In the genomic region with DNA sequence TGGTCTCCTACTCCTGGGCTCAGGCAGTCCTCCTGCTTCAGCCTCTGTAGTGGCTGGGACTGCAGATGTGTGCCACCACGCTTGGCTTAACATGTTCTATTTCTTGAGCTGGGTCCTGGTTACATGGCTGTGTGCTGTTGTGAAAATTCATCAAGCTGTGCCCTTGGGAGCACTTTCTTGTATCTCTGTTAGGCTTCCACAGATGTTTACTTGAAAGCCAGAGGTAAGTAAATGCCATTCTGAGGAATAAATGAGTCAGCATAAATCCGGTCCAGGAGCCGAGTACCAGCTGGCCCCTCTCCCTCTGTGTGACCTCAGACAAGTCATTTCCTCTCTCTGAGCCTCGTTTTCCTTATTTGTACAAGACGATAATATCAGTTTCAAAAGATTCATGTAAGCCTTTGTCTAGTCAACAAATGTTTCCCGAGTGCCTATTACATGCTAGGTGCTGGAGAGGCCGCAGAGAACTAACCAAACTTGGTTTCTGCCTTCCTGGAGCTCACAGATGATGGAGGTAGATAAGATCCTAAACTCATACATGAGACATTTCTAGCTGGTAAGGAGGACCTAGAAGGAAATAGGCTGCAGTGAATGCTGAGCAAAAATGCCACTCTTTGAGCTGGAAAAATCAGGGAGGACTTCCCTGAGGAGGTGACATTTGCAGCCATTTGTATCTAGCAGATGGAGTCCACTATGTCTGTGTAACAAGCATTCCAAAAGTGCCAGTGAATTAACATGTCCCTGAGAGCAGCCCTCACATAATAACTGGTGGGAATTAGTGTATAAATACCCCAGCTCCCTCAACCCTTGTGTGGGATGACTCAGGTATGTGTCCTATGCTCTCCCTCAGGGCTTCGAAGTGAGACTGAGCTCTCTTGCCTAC, we compare ENCODE assay signal across 9 cellular contexts. TPM values are rescaled to one million over a fixed set of nuclear protein-coding genes. Genes with fewer than 3 reads are reported as not detected.
DNase-seq lines count a peak whose midpoint lies in the region; ATAC-seq, FAIRE-seq and TF ChIP-seq lines count a peak whose summit lies in the region.
"Had no signal": no experiment of that assay in that cellular context is flagged by ENCODE, and none has a peak within 500 bp of the region (broad histone marks: within the 10 kb centered on the region; RNA-seq: fewer than 3 reads in every experiment).

No MANE protein-coding gene starts in this region.

- no peak for TF ChIP-seq EP300 in A549 (IDR thresholded peaks at IDR 0.05)

- ATAC-seq in A549 (peak in 1 of 2 experiments; percentile 42; a peak in 2 of 6 replicates), GM19395 (IDR thresholded peaks at IDR 0.05; ENCODE audit: unreplicated experiment) (peak; percentile 56), gastrocnemius medialis (no peak), Right ventricle myocardium superior (ENCODE audit: poor library complexity) (no peak)
- ATAC-seq in naive thymus-derived CD8-positive, alpha-beta T cell: peak in 1 of 2 donors; percentile 16

- TF ChIP-seq POLR2A in A549 (IDR thresholded peaks at IDR 0.05; ENCODE audit: low read length) (no peak), gastrocnemius medialis (IDR thresholded peaks at IDR 0.05) (no peak)

- peak overlapping the region in 1 of 2 experiments; percentile 70; a peak in 3 of 6 replicates for H3K27ac ChIP-seq in A549
- no peak overlapping the region for H3K27ac ChIP-seq in gastrocnemius medialis

- TF ChIP-seq CTCF in A549 (IDR thresholded peaks at IDR 0.05): no peak
- no peak for TF ChIP-seq CTCF in gastrocnemius medialis (IDR thresholded peaks at IDR 0.05 in 4 of 5, conservative IDR thresholded peaks at IDR 0.05 in 1 of 5)

- H3K4me3 Mint-ChIP-seq in naive thymus-derived CD8-positive, alpha-beta T cell: peak overlapping the region in 9 of 10 donors; percentile 61 to 85 (median 71)

- H3K9me3 ChIP-seq in A549: no peaks in the 10 kb centered on the region
- H3K9me3 ChIP-seq in gastrocnemius medialis: no peaks in the 10 kb centered on the region

- H3K27me3 Mint-ChIP-seq in naive thymus-derived CD8-positive, alpha-beta T cell: no peaks in the 10 kb centered on the region

- peak overlapping the region; percentile 55 to 94 (median 90) for H3K27ac Mint-ChIP-seq in naive thymus-derived CD8-positive, alpha-beta T cell

- intact Hi-C loops in gastrocnemius medialis (cut with DNase I; ENCODE audit: low total_unique reads): no loop called here
- intact Hi-C loops in Right ventricle myocardium superior (cut with DNase I): no loop called here

- H3K4me2 ChIP-seq in A549: peak overlapping the region; percentile 45

- DNase-seq in A549 (ENCODE audit: low read depth in 1 of 2, low spot score in 1 of 2) (peak in 1 of 2 experiments; percentile 55), KBM-7 (peak; percentile 87), NCI-H524 treated with DMSO at 0.1 percent for 48 hours (lab: John Stamatoyannopoulos, UW) (no peak), gastrocnemius medialis (no peak), Right ventricle myocardium superior (no peak)
- DNase-seq in activated CD8-positive, alpha-beta memory T cell treated with anti-CD3 and anti-CD28 coated beads for 24 hours: peak; percentile 72
- peak in 2 of 10 donors; percentile 27 to 31 for DNase-seq in naive thymus-derived CD8-positive, alpha-beta T cell

- H3K4me3 ChIP-seq in A549: no peak overlapping the region
- H3K4me3 ChIP-seq in gastrocnemius medialis: no peak overlapping the region

- no peaks in the 10 kb centered on the region for H3K9me3 Mint-ChIP-seq in naive thymus-derived CD8-positive, alpha-beta T cell

- H3K36me3 ChIP-seq in gastrocnemius medialis: no peaks in the 10 kb centered on the region

- H3K36me3 Mint-ChIP-seq in naive thymus-derived CD8-positive, alpha-beta T cell: peaks cover 0 to 12% (median 4%) of the 10 kb centered on the region in 3 donors

- CTCF ChIA-PET in A549 (lab: Yijun Ruan, JAX): interaction anchor here (1.4 kb wide), 1 partner anchor 48 kb away, joined by 5 read pairs; the partner anchor contains the start of gene AKAP8L

- peaks cover 33 to 41% (median 39%) of the 10 kb centered on the region in 3 donors for H3K27me3 ChIP-seq in gastrocnemius medialis

- in situ Hi-C loops in KBM-7 (cut with MboI; ENCODE audit: low pct_unique_long_range_greater_than_20kb, low sequenced_read_pairs): no loop called here
- in situ Hi-C loops in gastrocnemius medialis (cut with MboI; ENCODE audit: low sequenced_read_pairs in 4 of 4): loop anchor here in 2 of 4 donors (10.0 to 25.0 kb wide), 2 partner anchors 88 to 95 kb away; no protein-coding TSS in a partner anchor

- H3K4me1 Mint-ChIP-seq in naive thymus-derived CD8-positive, alpha-beta T cell: peaks cover 36 to 74% (median 67%) of the 10 kb centered on the region in 4 donors

- 35% methylated on average over 8 of the region's 8 CpGs for WGBS in A549 (ENCODE audit: missing lambda C conversion rate)

- FAIRE-seq in A549 (lab: Jason Lieb, UNC): no peak

- H3K4me1 ChIP-seq in A549 (peaks cover 12% of the 10 kb centered on the region), gastrocnemius medialis (no peaks in the 10 kb centered on the region)

- TF ChIP-seq RAD21 in A549 (conservative IDR thresholded peaks at IDR 0.05 in 1 of 2, IDR thresholded peaks at IDR 0.05 in 1 of 2): no peak

- POLR2A ChIA-PET in A549 (lab: Yijun Ruan, JAX): no interaction called here
- POLR2A ChIA-PET in naive thymus-derived CD8-positive, alpha-beta T cell (lab: Charles Lee): interaction anchor here (0.5 to 6.4 kb wide), 14 partner anchors 9 to 193 kb away, joined by 3 to 69 read pairs (median 6); partner anchors contain the start of genes AKAP8L and BRD4

TF ChIP-seq in A549, 52 proteins besides CTCF, POLR2A, EP300 and RAD21 (continues in another document):
- TF ChIP-seq MAFK (IDR thresholded peaks at IDR 0.05; ENCODE audit: partially characterized antibody) (peak; percentile 95), KDM1A (IDR thresholded peaks at IDR 0.05; ENCODE audit: low read depth) (0 out of 2 replicates have a peak, but pooled peaks have one; percentile 47), BHLHE40 (IDR thresholded peaks at IDR 0.05; ENCODE audit: low read depth, low read length) (no peak), ZNF302 (CRISPR knock-in tag; IDR thresholded peaks at IDR 0.05) (no peak), MYC (IDR thresholded peaks at IDR 0.05; ENCODE audit: borderline replicate concordance, low read length) (no peak), ZC3H11A (IDR thresholded peaks at IDR 0.05) (no peak), ZFP36 (IDR thresholded peaks at IDR 0.05; ENCODE audit: borderline replicate concordance, partially characterized antibody) (peak; percentile 98)

RNA-seq across cellular contexts. Expression of gene RASAL3, which starts 2.7 kb away (rescaled TPM):
- polyA plus RNA-seq in A549 (2011; rRNA removed) (0.03 TPM in 1 of 2 replicates, not detected in the other), A549 (2017; fragmentation: RNase III; extraction: RNeasy Plus Mini Kit Qiagen cat#74134 plus additional on column Dnase treatment) (not detected in 3 replicates)
- polyA plus RNA-seq in A549 (2012; cell fraction: cytosol; rRNA removed): 0.03 and 0.26 TPM in 2 replicates
- 0.05 TPM in 2 replicates for polyA plus RNA-seq in A549 (2012; cell fraction: nucleus; rRNA removed)
- 0.12 TPM in 1 of 2 replicates, not detected in the other for polyA minus RNA-seq in A549 (2011; rRNA and poly(A)+ RNA removed)
- total RNA-seq in naive thymus-derived CD8-positive, alpha-beta T cell: 100 to 1,000 TPM; 218 TPM
- polyA plus RNA-seq in naive thymus-derived CD8-positive, alpha-beta T cell: 100 to 1,000 TPM in 1 of 3 donors, 10 to 100 TPM in 2; 50.5 to 159 (median 98.9) TPM
- total RNA-seq in gastrocnemius medialis (1 to 10 TPM in 1 of 4 donors, under 1 TPM in 2, not detected in 1; 0.36 to 1.6 (median 0.38) TPM), Right ventricle myocardium superior (0.65 TPM)

RNA-seq across cellular contexts. Expression of gene PGLYRP2, which starts 12.2 kb away (rescaled TPM):
- polyA plus RNA-seq in A549 (2011; rRNA removed) (not detected in 2 replicates), A549 (2017; fragmentation: RNase III; extraction: RNeasy Plus Mini Kit Qiagen cat#74134 plus additional on column Dnase treatment) (not detected in 3 replicates)
- polyA plus RNA-seq in A549 (2012; cell fraction: cytosol; rRNA removed): not detected in 2 replicates
- polyA plus RNA-seq in A549 (2012; cell fraction: nucleus; rRNA removed): not detected in 2 replicates
- not detected in 2 replicates for polyA minus RNA-seq in A549 (2011; rRNA and poly(A)+ RNA removed)
- total RNA-seq in naive thymus-derived CD8-positive, alpha-beta T cell: under 1 TPM; 0.69 to 0.70 TPM
- under 1 TPM; 0.37 to 0.72 (median 0.42) TPM for polyA plus RNA-seq in naive thymus-derived CD8-positive, alpha-beta T cell
- total RNA-seq in gastrocnemius medialis (not detected), Right ventricle myocardium superior (not detected)
- total RNA-seq: dermis microvascular lymphatic vessel endothelial cell had no signal

RNA-seq across cellular contexts. Expression of gene WIZ, which starts 17.3 kb away (rescaled TPM):
- polyA plus RNA-seq in A549 (2011; rRNA removed) (3.7 and 4.6 TPM in 2 replicates), A549 (2017; fragmentation: RNase III; extraction: RNeasy Plus Mini Kit Qiagen cat#74134 plus additional on column Dnase treatment) (13.4 to 16.5 TPM (median 15.1 TPM) in 3 replicates)
- 12.6 and 19.5 TPM in 2 replicates for polyA plus RNA-seq in A549 (2012; cell fraction: cytosol; rRNA removed)
- 20.7 and 28.9 TPM in 2 replicates for polyA plus RNA-seq in A549 (2012; cell fraction: nucleus; rRNA removed)
- 2.2 and 3.3 TPM in 2 replicates for polyA minus RNA-seq in A549 (2011; rRNA and poly(A)+ RNA removed)
- total RNA-seq in naive thymus-derived CD8-positive, alpha-beta T cell: 10 to 100 TPM; 30.3 to 32.6 TPM
- 1 to 10 TPM in 1 of 3 donors, under 1 TPM in 2; 0.57 to 2.0 (median 0.75) TPM for polyA plus RNA-seq in naive thymus-derived CD8-positive, alpha-beta T cell
- total RNA-seq in gastrocnemius medialis (10 to 100 TPM; 28.0 to 40.6 (median 32.5) TPM), Right ventricle myocardium superior (21.9 TPM)

RNA-seq across cellular contexts. Expression of gene CYP4F22, which starts 41.2 kb away (rescaled TPM):
- polyA plus RNA-seq in A549 (2011; rRNA removed) (not detected in 2 replicates), A549 (2017; fragmentation: RNase III; extraction: RNeasy Plus Mini Kit Qiagen cat#74134 plus additional on column Dnase treatment) (0.05 TPM in 1 of 3 replicates, not detected in the others)
- polyA plus RNA-seq in A549 (2012; cell fraction: cytosol; rRNA removed): 0.03 and 0.05 TPM in 2 replicates
- polyA plus RNA-seq in A549 (2012; cell fraction: nucleus; rRNA removed): 0.05 and 0.11 TPM in 2 replicates
- polyA minus RNA-seq in A549 (2011; rRNA and poly(A)+ RNA removed): 0.08 TPM in 1 of 2 replicates, not detected in the other
- under 1 TPM; 0.36 to 0.68 TPM for total RNA-seq in naive thymus-derived CD8-positive, alpha-beta T cell
- polyA plus RNA-seq in naive thymus-derived CD8-positive, alpha-beta T cell: 1 to 10 TPM in 2 of 3 donors, under 1 TPM in 1; 0.67 to 1.7 (median 1.4) TPM
- total RNA-seq in gastrocnemius medialis (under 1 TPM in 3 of 4 donors, not detected in 1; 0.24 to 0.29 (median 0.25) TPM), Right ventricle myocardium superior (not detected)
- total RNA-seq: dermis microvascular lymphatic vessel endothelial cell had no signal

RNA-seq across cellular contexts. Expression of gene AKAP8L, which starts 48.3 kb away (rescaled TPM):
- polyA plus RNA-seq in A549 (2011; rRNA removed) (28.4 and 40.3 TPM in 2 replicates), A549 (2017; fragmentation: RNase III; extraction: RNeasy Plus Mini Kit Qiagen cat#74134 plus additional on column Dnase treatment) (37.6 to 43.3 TPM (median 42.9 TPM) in 3 replicates)
- 20.4 and 21.1 TPM in 2 replicates for polyA plus RNA-seq in A549 (2012; cell fraction: cytosol; rRNA removed)
- polyA plus RNA-seq in A549 (2012; cell fraction: nucleus; rRNA removed): 101 and 109 TPM in 2 replicates
- 51.0 and 58.4 TPM in 2 replicates for polyA minus RNA-seq in A549 (2011; rRNA and poly(A)+ RNA removed)
- total RNA-seq in naive thymus-derived CD8-positive, alpha-beta T cell: 100 to 1,000 TPM; 231 to 232 TPM
- polyA plus RNA-seq in naive thymus-derived CD8-positive, alpha-beta T cell: 10 to 100 TPM; 38.7 to 80.7 (median 40.6) TPM
- total RNA-seq in gastrocnemius medialis (100 to 1,000 TPM in 1 of 4 donors, 10 to 100 TPM in 3; 69.3 to 142 (median 85.6) TPM), Right ventricle myocardium superior (74.5 TPM)

Comparison
In these comparisons a context has a peak if more than half of its experiments do, and no peak if none do; other contexts are left out.
1. DNase-seq: peak in KBM-7 (single experiment) and activated CD8-positive, alpha-beta memory T cell treated with anti-CD3 and anti-CD28 coated beads for 24 hours (single experiment); none in NCI-H524 treated with DMSO at 0.1 percent for 48 hours (single experiment), gastrocnemius medialis (0 of 2) and Right ventricle myocardium superior (single experiment).
2. RNA of gene RASAL3, which starts 2.7 kb away (total RNA-seq): 218 TPM in naive thymus-derived CD8-positive, alpha-beta T cell; 0.65 TPM in Right ventricle myocardium superior (single experiment) and 0.36 to 1.6 TPM in gastrocnemius medialis; every median in the first group is over 10 times any median in the second.